In genomic region chr6:42445955-42446354, GRCh38 we compare ENCODE assay signal across 7 cellular contexts. TPM values are rescaled to one million over a fixed set of nuclear protein-coding genes. Genes with fewer than 3 reads are reported as not detected.
DNase-seq lines count a peak whose midpoint lies in the region; ATAC-seq and TF ChIP-seq lines count a peak whose summit lies in the region.
"Not testable (repeated sequence)": the region's sequence is repeated elsewhere in the genome, so short reads cannot be mapped to it uniquely, and the experiment has no call there.

No MANE protein-coding gene starts in this region.

- H3K9me3 Mint-ChIP-seq in GM23338; activated CD4-positive, alpha-beta memory T cell treated with anti-CD3 and anti-CD28 coated beads, Interleukin-2, amount 10 ng/mL, durations not matched to agents 7 days and 5 days; activated naive CD4-positive, alpha-beta T cell treated with anti-CD3 and anti-CD28 coated beads, Interleukin-2, amount 10 ng/mL, durations not matched to agents 7 days and 5 days; dendritic cell treated with granulocyte-macrophage colony-stimulating factor and Interleukin-4, amounts not matched to agents 40 ng/mL and 50 ng/mL, for 4 days; type B pancreatic cell: not testable (repeated sequence)

- H3K18ac ChIP-seq in mesenchymal stem cell (ENCODE audit: low read depth in 1 of 2, low read length in 2 of 2), result not testable (repeated sequence)

- not testable (repeated sequence) for H2BK15ac ChIP-seq in mesenchymal stem cell (ENCODE audit: low read depth, poor library complexity, severe bottlenecking)

- not testable (repeated sequence) for H2AK5ac ChIP-seq in mesenchymal stem cell (ENCODE audit: low read length, severe bottlenecking)

- H3K79me2 ChIP-seq in GM23338 (replicated peaks; ENCODE audit: insufficient read depth), result peaks cover 95% of the 10 kb centered on the region

- H3K9me3 ChIP-seq in mesenchymal stem cell (ENCODE audit: control insufficient read depth, low read length), result not testable (repeated sequence)

- not testable (repeated sequence) for H3K9ac ChIP-seq in mesenchymal stem cell (ENCODE audit: low read length)

- peaks cover 17% of the 10 kb centered on the region for H3K27me3 Mint-ChIP-seq in GM23338 (ENCODE audit: insufficient read depth, low read depth, poor library complexity)
- not testable (repeated sequence) for H3K27me3 Mint-ChIP-seq in activated CD4-positive, alpha-beta memory T cell treated with anti-CD3 and anti-CD28 coated beads, Interleukin-2, amount 10 ng/mL, durations not matched to agents 7 days and 5 days; activated naive CD4-positive, alpha-beta T cell treated with anti-CD3 and anti-CD28 coated beads, Interleukin-2, amount 10 ng/mL, durations not matched to agents 7 days and 5 days; dendritic cell treated with granulocyte-macrophage colony-stimulating factor and Interleukin-4, amounts not matched to agents 40 ng/mL and 50 ng/mL, for 4 days; type B pancreatic cell

- intact Hi-C loops in dendritic cell treated with granulocyte-macrophage colony-stimulating factor and Interleukin-4, amounts not matched to agents 40 ng/mL and 50 ng/mL, for 4 days (cut with micrococcal nuclease), result not testable (repeated sequence)

- peak overlapping the region in 1 of 2 experiments; percentile 27 for H3K23ac ChIP-seq in mesenchymal stem cell (ENCODE audit: low read length in 2 of 2)

- H4K20me1 ChIP-seq in GM23338 (replicated peaks; ENCODE audit: insufficient read depth), result peaks cover 16% of the 10 kb centered on the region

- not testable (repeated sequence) for H2BK120ac ChIP-seq in mesenchymal stem cell (ENCODE audit: low read depth, low read length)

- not testable (repeated sequence) for H3K4me3 ChIP-seq in GM23338; mesenchymal stem cell (ENCODE audit: insufficient read depth in 1 of 2, low read depth in 1 of 2, low read length in 2 of 2)

- not testable (repeated sequence) for H3K4ac ChIP-seq in mesenchymal stem cell (ENCODE audit: low read depth in 1 of 2, low read length in 2 of 2)

- ATAC-seq in GM23338, result not testable (repeated sequence)

- not testable (repeated sequence) for H3K9me2 ChIP-seq in GM23338 (ENCODE audit: insufficient read depth)

- not testable (repeated sequence) for DNase-seq in GM23338 (ENCODE audit: low spot score); RWPE1 (ENCODE audit: low spot score); activated CD4-positive, alpha-beta memory T cell treated with anti-CD3 and anti-CD28 coated beads, Interleukin-2, amount 10 ng/mL, durations not matched to agents 7 days and 5 days; activated naive CD4-positive, alpha-beta T cell treated with anti-CD3 and anti-CD28 coated beads, Interleukin-2, amount 10 ng/mL, durations not matched to agents 7 days and 5 days; mesenchymal stem cell; type B pancreatic cell (ENCODE audit: extremely low spot score, unreplicated experiment)

- H3K4me1 ChIP-seq in GM23338 (ENCODE audit: insufficient read depth), result peaks cover 85% of the 10 kb centered on the region
- not testable (repeated sequence) for H3K4me1 ChIP-seq in mesenchymal stem cell (ENCODE audit: control insufficient read depth, insufficient read depth, low read depth, low read length)

- POLR2A ChIA-PET in RWPE1 (lab: Yijun Ruan, JAX; ENCODE audit: low non-redundant PET), result not testable (repeated sequence)
- POLR2A ChIA-PET in activated CD4-positive, alpha-beta memory T cell treated with anti-CD3 and anti-CD28 coated beads, Interleukin-2, amount 10 ng/mL, durations not matched to agents 7 days and 5 days (lab: Charles Lee), result interaction anchor here (1.4 kb wide), 1 partner anchor 57 kb away, joined by 3 read pairs; no protein-coding TSS in a partner anchor

- not testable (repeated sequence) for H3K36me3 ChIP-seq in GM23338 (ENCODE audit: insufficient read depth); mesenchymal stem cell (ENCODE audit: control insufficient read depth in 1 of 2, insufficient read depth in 2 of 2, low read depth in 1 of 2, low read length in 2 of 2)

- not testable (repeated sequence) for TF ChIP-seq CTCF in GM23338 (conservative IDR thresholded peaks at IDR 0.05; ENCODE audit: low read depth in 2 of 2); RWPE1 (conservative IDR thresholded peaks at IDR 0.05; ENCODE audit: low read depth); type B pancreatic cell (conservative IDR thresholded peaks at IDR 0.05)

- not testable (repeated sequence) for H3K27me3 ChIP-seq in GM23338 (ENCODE audit: insufficient read depth); mesenchymal stem cell (ENCODE audit: control insufficient read depth in 1 of 2, insufficient read depth in 1 of 2, low read length in 2 of 2)

- peak overlapping the region; percentile 39; the same call in 1 of the 2 replicates for H3K27ac Mint-ChIP-seq in GM23338
- not testable (repeated sequence) for H3K27ac Mint-ChIP-seq in activated CD4-positive, alpha-beta memory T cell treated with anti-CD3 and anti-CD28 coated beads, Interleukin-2, amount 10 ng/mL, durations not matched to agents 7 days and 5 days; type B pancreatic cell
- peak overlapping the region; percentile 62 for H3K27ac Mint-ChIP-seq in activated naive CD4-positive, alpha-beta T cell treated with anti-CD3 and anti-CD28 coated beads, Interleukin-2, amount 10 ng/mL, durations not matched to agents 7 days and 5 days
- H3K27ac Mint-ChIP-seq in dendritic cell treated with granulocyte-macrophage colony-stimulating factor and Interleukin-4, amounts not matched to agents 40 ng/mL and 50 ng/mL, for 4 days, result peak overlapping the region; percentile 8

- peaks cover 82% of the 10 kb centered on the region for H3K4me1 Mint-ChIP-seq in GM23338
- H3K4me1 Mint-ChIP-seq in activated CD4-positive, alpha-beta memory T cell treated with anti-CD3 and anti-CD28 coated beads, Interleukin-2, amount 10 ng/mL, durations not matched to agents 7 days and 5 days, result peaks cover 78% of the 10 kb centered on the region
- H3K4me1 Mint-ChIP-seq in activated naive CD4-positive, alpha-beta T cell treated with anti-CD3 and anti-CD28 coated beads, Interleukin-2, amount 10 ng/mL, durations not matched to agents 7 days and 5 days, result peaks cover 61% of the 10 kb centered on the region
- H3K4me1 Mint-ChIP-seq in dendritic cell treated with granulocyte-macrophage colony-stimulating factor and Interleukin-4, amounts not matched to agents 40 ng/mL and 50 ng/mL, for 4 days (ENCODE audit: low read depth), result peaks cover 86% of the 10 kb centered on the region
- H3K4me1 Mint-ChIP-seq in type B pancreatic cell (ENCODE audit: unreplicated experiment), result peaks cover 65% of the 10 kb centered on the region

- H3K14ac ChIP-seq in mesenchymal stem cell (ENCODE audit: low read length in 2 of 2), result not testable (repeated sequence)

- H3F3A ChIP-seq in GM23338 (replicated peaks; ENCODE audit: low read depth), result peaks cover 11% of the 10 kb centered on the region

- H3K4me3 Mint-ChIP-seq in GM23338; activated naive CD4-positive, alpha-beta T cell treated with anti-CD3 and anti-CD28 coated beads, Interleukin-2, amount 10 ng/mL, durations not matched to agents 7 days and 5 days; dendritic cell treated with granulocyte-macrophage colony-stimulating factor and Interleukin-4, amounts not matched to agents 40 ng/mL and 50 ng/mL, for 4 days: not testable (repeated sequence)
- H3K4me3 Mint-ChIP-seq in activated CD4-positive, alpha-beta memory T cell treated with anti-CD3 and anti-CD28 coated beads, Interleukin-2, amount 10 ng/mL, durations not matched to agents 7 days and 5 days, result peak overlapping the region; percentile 16
- peak overlapping the region; percentile 24 for H3K4me3 Mint-ChIP-seq in type B pancreatic cell

- peaks cover 30% of the 10 kb centered on the region for H3K79me1 ChIP-seq in mesenchymal stem cell (replicated peaks; ENCODE audit: low read length, poor library complexity, severe bottlenecking)

- H3K4me2 ChIP-seq in GM23338, result peak overlapping the region; percentile 40; the same call in 1 of the 2 replicates
- not testable (repeated sequence) for H3K4me2 ChIP-seq in mesenchymal stem cell (ENCODE audit: low read length, poor library complexity, severe bottlenecking)

- not testable (repeated sequence) for H4K91ac ChIP-seq in mesenchymal stem cell (ENCODE audit: low read length)

- H4K8ac ChIP-seq in mesenchymal stem cell (ENCODE audit: low read length), result peak overlapping the region; percentile 46

- CTCF ChIA-PET in RWPE1 (lab: Yijun Ruan, JAX); activated naive CD4-positive, alpha-beta T cell treated with anti-CD3 and anti-CD28 coated beads, Interleukin-2, amount 10 ng/mL, durations not matched to agents 7 days and 5 days (lab: Charles Lee): not testable (repeated sequence)
- CTCF ChIA-PET in activated CD4-positive, alpha-beta memory T cell treated with anti-CD3 and anti-CD28 coated beads, Interleukin-2, amount 10 ng/mL, durations not matched to agents 7 days and 5 days (lab: Charles Lee), result interaction anchor here (1.3 kb wide), 1 partner anchor 185 kb away, joined by 4 read pairs; no protein-coding TSS in a partner anchor

- H2BK12ac ChIP-seq in mesenchymal stem cell (ENCODE audit: low read length in 2 of 2), result not testable (repeated sequence)

- not testable (repeated sequence) for H2AFZ ChIP-seq in GM23338; mesenchymal stem cell (ENCODE audit: low read depth, low read length)

- not testable (repeated sequence) for H2BK5ac ChIP-seq in mesenchymal stem cell (ENCODE audit: low read depth, low read length, poor library complexity, severe bottlenecking)

- H3K27ac ChIP-seq in GM23338 (ENCODE audit: low read depth), result 0 out of 2 replicates have a peak overlapping the region, but pooled peaks have one; percentile 7
- H3K27ac ChIP-seq in RWPE1, result 0 out of 2 replicates have a peak overlapping the region, but pooled peaks have one; percentile 3
- not testable (repeated sequence) for H3K27ac ChIP-seq in mesenchymal stem cell (ENCODE audit: low read length, poor library complexity, severe bottlenecking)

- H3K36me3 Mint-ChIP-seq in GM23338 (ENCODE audit: low read depth) (peaks cover 29% of the 10 kb centered on the region), type B pancreatic cell (peaks cover 12% of the 10 kb centered on the region)
- peaks cover 38% of the 10 kb centered on the region for H3K36me3 Mint-ChIP-seq in activated CD4-positive, alpha-beta memory T cell treated with anti-CD3 and anti-CD28 coated beads, Interleukin-2, amount 10 ng/mL, durations not matched to agents 7 days and 5 days (ENCODE audit: low read depth)
- peaks cover 32% of the 10 kb centered on the region for H3K36me3 Mint-ChIP-seq in activated naive CD4-positive, alpha-beta T cell treated with anti-CD3 and anti-CD28 coated beads, Interleukin-2, amount 10 ng/mL, durations not matched to agents 7 days and 5 days
- peaks cover 43% of the 10 kb centered on the region for H3K36me3 Mint-ChIP-seq in dendritic cell treated with granulocyte-macrophage colony-stimulating factor and Interleukin-4, amounts not matched to agents 40 ng/mL and 50 ng/mL, for 4 days (ENCODE audit: low read depth)

- WGBS in mesenchymal stem cell, result 95% methylated on average over 7 of the region's 7 CpGs

RNA-seq across cellular contexts. Expression of gene TRERF1, which starts 5.8 kb away (rescaled TPM):
- total RNA-seq in GM23338 (2014; rRNA removed; shearing (Covaris generic)), result 20.5 and 20.6 TPM in 2 replicates
- polyA plus RNA-seq in GM23338 (2016; fragmentation: Nextera tagmentation; extraction: Ambion mirVana), result 11.1 and 11.2 TPM in 2 replicates
- total RNA-seq in activated CD4-positive, alpha-beta memory T cell treated with anti-CD3 and anti-CD28 coated beads, Interleukin-2, amount 10 ng/mL, durations not matched to agents 7 days and 5 days, result 10 to 100 TPM; 17.4 to 18.2 TPM
- 8.3 TPM for polyA plus RNA-seq in mesenchymal stem cell (2013, experiment 1 of 2)
- 7.9 TPM for polyA plus RNA-seq in mesenchymal stem cell (2013, experiment 2 of 2)
- 9.7 and 13.2 TPM in 2 replicates for total RNA-seq in type B pancreatic cell (ENCODE audit: low replicate concordance)
